In genomic region chr1:64163972-64164371, GRCh38 we compare ENCODE assay signal across 1 cellular context.
TF ChIP-seq lines count a peak whose summit lies in the region.

No MANE protein-coding gene starts in this region.

TF ChIP-seq in GM12878, 131 proteins besides CTCF, POLR2A, EP300 and RAD21 (continued from another document):
- TF ChIP-seq, protein P1, sequence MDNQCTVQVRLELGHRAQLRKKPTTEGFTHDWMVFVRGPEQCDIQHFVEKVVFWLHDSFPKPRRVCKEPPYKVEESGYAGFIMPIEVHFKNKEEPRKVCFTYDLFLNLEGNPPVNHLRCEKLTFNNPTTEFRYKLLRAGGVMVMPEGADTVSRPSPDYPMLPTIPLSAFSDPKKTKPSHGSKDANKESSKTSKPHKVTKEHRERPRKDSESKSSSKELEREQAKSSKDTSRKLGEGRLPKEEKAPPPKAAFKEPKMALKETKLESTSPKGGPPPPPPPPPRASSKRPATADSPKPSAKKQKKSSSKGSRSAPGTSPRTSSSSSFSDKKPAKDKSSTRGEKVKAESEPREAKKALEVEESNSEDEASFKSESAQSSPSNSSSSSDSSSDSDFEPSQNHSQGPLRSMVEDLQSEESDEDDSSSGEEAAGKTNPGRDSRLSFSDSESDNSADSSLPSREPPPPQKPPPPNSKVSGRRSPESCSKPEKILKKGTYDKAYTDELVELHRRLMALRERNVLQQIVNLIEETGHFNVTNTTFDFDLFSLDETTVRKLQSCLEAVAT (IDR thresholded peaks at IDR 0.05), result no peak
- TF ChIP-seq ESRRA (IDR thresholded peaks at IDR 0.05; ENCODE audit: low read length), result no peak
- TF ChIP-seq, protein P2, sequence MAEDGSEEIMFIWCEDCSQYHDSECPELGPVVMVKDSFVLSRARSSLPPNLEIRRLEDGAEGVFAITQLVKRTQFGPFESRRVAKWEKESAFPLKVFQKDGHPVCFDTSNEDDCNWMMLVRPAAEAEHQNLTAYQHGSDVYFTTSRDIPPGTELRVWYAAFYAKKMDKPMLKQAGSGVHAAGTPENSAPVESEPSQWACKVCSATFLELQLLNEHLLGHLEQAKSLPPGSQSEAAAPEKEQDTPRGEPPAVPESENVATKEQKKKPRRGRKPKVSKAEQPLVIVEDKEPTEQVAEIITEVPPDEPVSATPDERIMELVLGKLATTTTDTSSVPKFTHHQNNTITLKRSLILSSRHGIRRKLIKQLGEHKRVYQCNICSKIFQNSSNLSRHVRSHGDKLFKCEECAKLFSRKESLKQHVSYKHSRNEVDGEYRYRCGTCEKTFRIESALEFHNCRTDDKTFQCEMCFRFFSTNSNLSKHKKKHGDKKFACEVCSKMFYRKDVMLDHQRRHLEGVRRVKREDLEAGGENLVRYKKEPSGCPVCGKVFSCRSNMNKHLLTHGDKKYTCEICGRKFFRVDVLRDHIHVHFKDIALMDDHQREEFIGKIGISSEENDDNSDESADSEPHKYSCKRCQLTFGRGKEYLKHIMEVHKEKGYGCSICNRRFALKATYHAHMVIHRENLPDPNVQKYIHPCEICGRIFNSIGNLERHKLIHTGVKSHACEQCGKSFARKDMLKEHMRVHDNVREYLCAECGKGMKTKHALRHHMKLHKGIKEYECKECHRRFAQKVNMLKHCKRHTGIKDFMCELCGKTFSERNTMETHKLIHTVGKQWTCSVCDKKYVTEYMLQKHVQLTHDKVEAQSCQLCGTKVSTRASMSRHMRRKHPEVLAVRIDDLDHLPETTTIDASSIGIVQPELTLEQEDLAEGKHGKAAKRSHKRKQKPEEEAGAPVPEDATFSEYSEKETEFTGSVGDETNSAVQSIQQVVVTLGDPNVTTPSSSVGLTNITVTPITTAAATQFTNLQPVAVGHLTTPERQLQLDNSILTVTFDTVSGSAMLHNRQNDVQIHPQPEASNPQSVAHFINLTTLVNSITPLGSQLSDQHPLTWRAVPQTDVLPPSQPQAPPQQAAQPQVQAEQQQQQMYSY (CRISPR knock-in tag; IDR thresholded peaks at IDR 0.05), result no peak
TF ChIP-seq in GM12878: peak in this region for 0.
